15 cellular contexts compared by ENCODE assay signal in the genomic region with DNA sequence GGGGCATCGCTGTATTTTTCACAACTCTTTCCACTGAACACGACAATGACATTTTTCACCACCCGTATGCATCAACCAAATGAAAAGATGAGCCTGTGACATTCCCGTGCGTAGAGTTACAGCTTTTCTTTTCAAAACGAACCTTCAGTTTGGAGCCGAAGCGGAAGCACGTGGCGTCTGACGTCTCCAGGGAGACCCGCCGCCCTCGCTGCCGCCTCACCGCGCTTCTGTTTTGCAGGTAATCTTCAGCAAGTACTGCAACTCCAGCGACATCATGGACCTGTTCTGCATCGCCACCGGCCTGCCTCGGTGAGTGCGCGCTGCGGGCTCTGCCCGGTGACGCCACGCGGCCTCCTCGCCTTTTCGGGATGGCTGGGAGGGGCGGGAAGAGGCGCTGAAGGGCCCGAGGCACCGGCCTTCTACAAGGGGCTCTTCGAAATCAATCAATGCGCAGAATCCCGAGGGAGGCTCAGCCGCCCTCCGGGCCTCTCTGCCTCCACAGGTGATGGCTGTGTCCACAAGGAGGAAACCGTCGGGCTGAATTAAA.
"Had no signal": no experiment of that assay in that cellular context is flagged by ENCODE, and none has a peak within 500 bp of the region (broad histone marks: within the 10 kb centered on the region; RNA-seq: fewer than 3 reads in every experiment).

No MANE protein-coding gene starts in this region.

- H3K9me3 Mint-ChIP-seq: naive B cell had no signal

- H3K4me3 ChIP-seq: esophagus squamous epithelium, mucosa of descending colon, right lobe of liver, upper lobe of left lung had no signal

- H3K36me3 Mint-ChIP-seq: naive B cell had no signal

- DNase-seq: activated CD4-positive, CD25-positive, alpha-beta regulatory T cell treated with anti-CD3 and anti-CD28 coated beads, Interleukin-2, amount 50 U/mL, for 72 hours; activated naive CD4-positive, alpha-beta T cell treated with Interleukin-2 at 50 U/mL for 16 hours; dermis blood vessel endothelial cell; effector memory CD4-positive, alpha-beta T cell; esophagus squamous epithelium; mesenchymal stem cell; naive B cell; small intestine; stimulated activated CD4-positive, alpha-beta T cell treated with anti-CD3 and anti-CD28 coated beads, Interleukin-15, amount 100 ng/mL, for 24 hours; stimulated activated CD4-positive, alpha-beta T cell treated with anti-CD3 and anti-CD28 coated beads, Interleukin-2, amount 100 ng/mL, for 48 hours; SW 1271; testis had no signal

- ATAC-seq: mucosa of descending colon, right lobe of liver had no signal
